In the genomic region with DNA sequence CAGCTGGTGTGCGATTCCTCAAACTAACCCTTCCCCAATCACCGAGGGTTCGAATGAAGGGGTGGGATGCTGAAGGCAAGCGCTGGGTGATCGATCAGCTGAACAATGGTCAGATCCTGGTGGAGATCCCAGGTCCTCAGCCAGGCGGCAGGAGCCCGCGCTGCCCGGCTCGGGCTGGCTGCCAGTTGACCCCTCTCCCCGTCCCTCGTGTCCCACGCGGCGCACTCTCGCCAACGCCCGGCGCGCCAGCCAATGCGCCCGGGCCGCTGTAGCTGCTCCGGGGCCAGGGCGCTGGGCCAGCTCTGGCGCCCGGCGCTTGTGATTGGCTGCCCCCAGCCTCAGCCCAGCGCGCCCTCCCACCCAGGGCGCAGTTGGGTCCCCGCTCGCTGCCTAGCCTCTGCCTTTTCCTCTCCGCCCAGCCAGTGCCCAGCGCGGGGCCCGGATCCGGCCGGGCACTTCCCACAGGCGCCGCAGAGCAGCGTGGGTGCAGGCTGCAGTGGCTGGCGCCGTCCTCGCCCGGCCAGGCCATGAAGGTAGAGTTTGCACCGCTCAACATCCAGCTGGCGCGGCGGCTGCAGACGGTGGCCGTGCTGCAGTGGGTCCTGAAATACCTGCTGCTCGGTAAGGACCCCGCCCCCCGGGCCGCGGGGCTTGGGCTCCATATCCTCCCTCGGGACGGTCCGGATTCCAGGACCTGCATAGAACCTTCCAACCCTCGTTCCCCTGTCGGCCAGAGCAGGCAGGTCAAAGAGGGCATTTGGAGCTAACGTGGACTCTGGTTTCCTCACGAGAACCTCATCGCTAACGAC, we compare ENCODE assay signal across 8 cellular contexts. TPM values are rescaled to one million over a fixed set of nuclear protein-coding genes. Genes with fewer than 3 reads are reported as not detected.
DNase-seq lines count a peak whose midpoint lies in the region; ATAC-seq, FAIRE-seq and TF ChIP-seq lines count a peak whose summit lies in the region.

A gene with protein sequence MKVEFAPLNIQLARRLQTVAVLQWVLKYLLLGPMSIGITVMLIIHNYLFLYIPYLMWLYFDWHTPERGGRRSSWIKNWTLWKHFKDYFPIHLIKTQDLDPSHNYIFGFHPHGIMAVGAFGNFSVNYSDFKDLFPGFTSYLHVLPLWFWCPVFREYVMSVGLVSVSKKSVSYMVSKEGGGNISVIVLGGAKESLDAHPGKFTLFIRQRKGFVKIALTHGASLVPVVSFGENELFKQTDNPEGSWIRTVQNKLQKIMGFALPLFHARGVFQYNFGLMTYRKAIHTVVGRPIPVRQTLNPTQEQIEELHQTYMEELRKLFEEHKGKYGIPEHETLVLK (plus strand): TSS at position 400 of the 809 bp plus-strand sequence. CDS start 128 bp downstream, at position 528.

- H3K4me1 ChIP-seq in breast epithelium, result no peaks in the 10 kb centered on the region
- H3K4me1 ChIP-seq in keratinocyte (ENCODE audit: control insufficient read depth, extremely low read depth, insufficient read depth, low read length), result peaks cover 8% of the 10 kb centered on the region
- peaks cover 6% of the 10 kb centered on the region for H3K4me1 ChIP-seq in skeletal muscle satellite cell (ENCODE audit: control insufficient read depth, insufficient read depth, low read length)

- H3K4me3 ChIP-seq in MG63 (peak within 1 kb of the TSS; percentile 45), breast epithelium (peak within 1 kb of the TSS; percentile 32 to 67 (median 52)), keratinocyte (ENCODE audit: control insufficient read depth in 2 of 3, extremely low read depth in 1 of 3, insufficient read depth in 2 of 3, low read depth in 1 of 3, low read length in 3 of 3) (peak within 1 kb of the TSS; percentile 23 to 67 (median 57)), skeletal muscle satellite cell (ENCODE audit: low read length) (peak within 1 kb of the TSS; percentile 67)

- H3K9me3 ChIP-seq in MG63 (no peaks in the 10 kb centered on the region), breast epithelium (no peaks in the 10 kb centered on the region), keratinocyte (ENCODE audit: control insufficient read depth, low read depth, low read length) (no peaks in the 10 kb centered on the region), skeletal muscle satellite cell (replicated peaks; ENCODE audit: low read length) (no peaks in the 10 kb centered on the region)

- TF ChIP-seq CTCF in breast epithelium (IDR thresholded peaks at IDR 0.05) (no peak), keratinocyte (optimal IDR thresholded peaks at IDR 0.05 in 1 of 3, IDR thresholded peaks at IDR 0.05 in 1 of 3, conservative IDR thresholded peaks at IDR 0.05 in 1 of 3; ENCODE audit: extremely low read depth in 1 of 3, insufficient read depth in 2 of 3, low read length in 3 of 3) (no peak)

- H3K9ac ChIP-seq in keratinocyte (ENCODE audit: control insufficient read depth, extremely low read depth, insufficient read depth, low read length) (no peak within 1 kb of the TSS), skeletal muscle satellite cell (ENCODE audit: low read depth, low read length) (no peak within 1 kb of the TSS)

- no peaks in the 10 kb centered on the region for H3K9me1 ChIP-seq in keratinocyte (ENCODE audit: control insufficient read depth, extremely low read depth, insufficient read depth, low read length)

- no peak for TF ChIP-seq POLR2A in breast epithelium (IDR thresholded peaks at IDR 0.05)

- no peak for FAIRE-seq in keratinocyte (lab: Jason Lieb, UNC)

- ATAC-seq in HG03135 (IDR thresholded peaks at IDR 0.05; ENCODE audit: unreplicated experiment), result no peak
- no peak for ATAC-seq in GM18517 (IDR thresholded peaks at IDR 0.05; ENCODE audit: unreplicated experiment)

- H3K27me3 ChIP-seq in MG63, result peaks cover 7% of the 10 kb centered on the region
- no peaks in the 10 kb centered on the region for H3K27me3 ChIP-seq in breast epithelium
- peaks cover 22% of the 10 kb centered on the region for H3K27me3 ChIP-seq in keratinocyte (ENCODE audit: control insufficient read depth, extremely low read depth, insufficient read depth, low read length)
- H3K27me3 ChIP-seq in skeletal muscle satellite cell (ENCODE audit: control insufficient read depth, insufficient read depth, low read length), result peaks cover 19% of the 10 kb centered on the region

- intact Hi-C loops in breast epithelium (cut with DNase I; ENCODE audit: low total_unique reads), result no loop called here

- H3K36me3 ChIP-seq in MG63 (no peaks in the 10 kb centered on the region), breast epithelium (no peaks in the 10 kb centered on the region), keratinocyte (ENCODE audit: control insufficient read depth in 2 of 2, extremely low read depth in 1 of 2, insufficient read depth in 2 of 2, low read length in 2 of 2) (no peaks in the 10 kb centered on the region), skeletal muscle satellite cell (ENCODE audit: insufficient read depth, low read length) (no peaks in the 10 kb centered on the region)

- H3K27ac ChIP-seq in breast epithelium (no peak within 1 kb of the TSS), keratinocyte (ENCODE audit: control insufficient read depth, insufficient read depth, low read length) (no peak within 1 kb of the TSS)

- H4K20me1 ChIP-seq in keratinocyte (ENCODE audit: control insufficient read depth, extremely low read depth, insufficient read depth, low read length), result no peaks in the 10 kb centered on the region

- dilution Hi-C loops in keratinocyte (cut with MboI; ENCODE audit: extremely low pct_ligation_motif_present, low sequenced_read_pairs), result no loop called here

- H3K4me2 ChIP-seq in keratinocyte (ENCODE audit: control insufficient read depth, extremely low read depth, insufficient read depth, low read depth, low read length) (peak within 1 kb of the TSS; percentile 83), skeletal muscle satellite cell (ENCODE audit: low read length) (peak within 1 kb of the TSS; percentile 86)

- DNase-seq in ELF-1 (ENCODE audit: low read depth, low spot score), result peak; percentile 92
- peak; percentile 47 for DNase-seq in MG63
- no peak for DNase-seq in breast epithelium (ENCODE audit: low spot score in 2 of 2)
- DNase-seq in keratinocyte (ENCODE audit: low read depth, low spot score), result no peak
- no peak for DNase-seq in HCEC 1CT

- no peaks in the 10 kb centered on the region for H3K79me2 ChIP-seq in keratinocyte (ENCODE audit: control insufficient read depth, insufficient read depth, low read length)

- peak within 1 kb of the TSS; percentile 55 for H2AFZ ChIP-seq in keratinocyte (ENCODE audit: control insufficient read depth, low read length)

RNA-seq across cellular contexts. Expression of the gene that starts here (rescaled TPM):
- not detected in 2 replicates for total RNA-seq in MG63 (2014; rRNA removed; shearing (Covaris generic); ENCODE audit: low replicate concordance)
- total RNA-seq in breast epithelium, result under 1 TPM in 1 of 3 donors, not detected in 2; 0.98 TPM
- polyA plus RNA-seq in keratinocyte, result not detected in 3 replicates
- not detected for polyA plus RNA-seq in keratinocyte (2011; ENCODE audit: low read depth)
- polyA plus RNA-seq in keratinocyte (2011; cell fraction: cytosol; rRNA removed), result not detected in 2 replicates
- polyA plus RNA-seq in keratinocyte (2011; cell fraction: nucleus; rRNA removed), result not detected in 2 replicates
- polyA plus RNA-seq in keratinocyte (2012; ENCODE audit: low replicate concordance), result not detected in 2 replicates
- polyA minus RNA-seq in keratinocyte, result not detected in 3 replicates
- not detected for polyA minus RNA-seq in keratinocyte (2011; cell fraction: cytosol; rRNA and poly(A)+ RNA removed)
- polyA minus RNA-seq in keratinocyte (2011; cell fraction: nucleus; rRNA and poly(A)+ RNA removed), result not detected in 2 replicates
- total RNA-seq in skeletal muscle satellite cell (2012; rRNA removed), result not detected in 2 replicates

Comparison
In these comparisons a context has a peak if more than half of its experiments do, and no peak if none do; other contexts are left out.
1. Peak in DNase-seq and H3K4me3 ChIP-seq in MG63; RNA of the gene not detected or under 1 TPM.